ENCODE assay signal across 9 cellular contexts in genomic region chr1:92310185-92310597, GRCh38. TPM values are rescaled to one million over a fixed set of nuclear protein-coding genes. Genes with fewer than 3 reads are reported as not detected.
DNase-seq lines count a peak whose midpoint lies in the region; ATAC-seq and TF ChIP-seq lines count a peak whose summit lies in the region.
"Had no signal": no experiment of that assay in that cellular context is flagged by ENCODE, and none has a peak within 500 bp of the region (broad histone marks: within the 10 kb centered on the region; RNA-seq: fewer than 3 reads in every experiment).

No MANE protein-coding gene starts in this region.

- no peak overlapping the region for H3K4me3 ChIP-seq in AG04449 (ENCODE audit: low read depth, low read length)
- H3K4me3 ChIP-seq in lung, result no peak overlapping the region

- H3K4me1 ChIP-seq in lung (ENCODE audit: control insufficient read depth in 2 of 2, insufficient read depth in 2 of 2, low read length in 2 of 2), result no peaks in the 10 kb centered on the region

- H3K36me3 ChIP-seq in lung (ENCODE audit: control insufficient read depth in 2 of 2, insufficient read depth in 2 of 2, low read length in 2 of 2), result peaks cover 0 to 2% of the 10 kb centered on the region in 2 donors

- H3K27me3 Mint-ChIP-seq in MCF 10A (ENCODE audit: insufficient read depth, unreplicated experiment), result no peaks in the 10 kb centered on the region
- H3K27me3 Mint-ChIP-seq: central memory CD8-positive, alpha-beta T cell had no signal

- TF ChIP-seq CTCF in AG04449 (IDR thresholded peaks at IDR 0.05; ENCODE audit: insufficient read depth, low read length, missing control alignments) (peak; percentile 25), GM13977 (IDR thresholded peaks at IDR 0.05; ENCODE audit: extremely low read depth, insufficient read depth, missing control alignments) (peak; percentile 53), MCF 10A (IDR thresholded peaks at IDR 0.05; ENCODE audit: unreplicated experiment) (peak; percentile 63), lung (IDR thresholded peaks at IDR 0.05; ENCODE audit: control extremely low read depth, extremely low read depth) (peak; percentile 43)

- POLR2A ChIA-PET in AG04449 (lab: Yijun Ruan, JAX), result no interaction called here
- POLR2A ChIA-PET in MCF 10A (lab: Yijun Ruan, JAX), result interaction anchor here (0.8 to 1.0 kb wide), 5 partner anchors 11 to 808 kb away, joined by 3 read pairs; partner anchors contain the start of genes GLMN and RPAP2

- CTCF ChIA-PET in AG04449 (lab: Yijun Ruan, JAX), result interaction anchor here (0.7 to 5.8 kb wide), 35 partner anchors 9 to 524 kb away, joined by 3 to 41 read pairs (median 4); partner anchors contain the start of genes GLMN and RPAP2
- CTCF ChIA-PET in MCF 10A (lab: Yijun Ruan, JAX), result interaction anchor here (0.5 to 2.6 kb wide), 35 partner anchors 9 to 1511 kb away, joined by 3 to 14 read pairs (median 4); partner anchors contain the start of genes GLMN and RPAP2

- no peaks in the 10 kb centered on the region for H3K9me3 Mint-ChIP-seq in MCF 10A (ENCODE audit: unreplicated experiment)
- H3K9me3 Mint-ChIP-seq: central memory CD8-positive, alpha-beta T cell had no signal

- no peak overlapping the region for H3K4me3 Mint-ChIP-seq in MCF 10A (ENCODE audit: unreplicated experiment)
- H3K4me3 Mint-ChIP-seq: central memory CD8-positive, alpha-beta T cell had no signal

- BruUV-seq in MCF 10A (replicated peaks; lab: Mats Ljungman, UMichigan), result no TSS peak

- H3K27ac Mint-ChIP-seq in MCF 10A (ENCODE audit: low read depth, unreplicated experiment), result no peak overlapping the region

- H3K27me3 ChIP-seq in lung (ENCODE audit: control insufficient read depth, insufficient read depth), result no peaks in the 10 kb centered on the region

- DNase-seq in AG04449 (ENCODE audit: low read depth, low spot score) (no peak), GM13977 (ENCODE audit: low spot score) (peak; percentile 32), NCI-H2227 (lab: John Stamatoyannopoulos, UW; ENCODE audit: unreplicated experiment) (peak; percentile 35), MCF 10A (ENCODE audit: unreplicated experiment) (peak; percentile 37), lung (ENCODE audit: low spot score) (no peak)

- H3K27ac ChIP-seq in lung (ENCODE audit: low read depth in 1 of 2, low read length in 1 of 2), result no peak overlapping the region

- no peaks in the 10 kb centered on the region for H3K4me1 Mint-ChIP-seq in MCF 10A (ENCODE audit: insufficient read depth, unreplicated experiment)

- intact Hi-C loops in MCF 10A (cut with micrococcal nuclease), result loop anchor here (1.0 to 5.0 kb wide), 3 partner anchors 289 to 437 kb away; no protein-coding TSS in a partner anchor

- H3K9me3 ChIP-seq in lung (ENCODE audit: control insufficient read depth in 2 of 2, insufficient read depth in 1 of 2, low read length in 1 of 2), result no peaks in the 10 kb centered on the region

- H3K36me3 Mint-ChIP-seq in MCF 10A (ENCODE audit: insufficient read depth, unreplicated experiment), result peaks cover 73% of the 10 kb centered on the region

- ATAC-seq in lung (ENCODE audit: insufficient read depth, low FRiP score), result no peak
- ATAC-seq in HG02610 (IDR thresholded peaks at IDR 0.05; ENCODE audit: unreplicated experiment), result no peak
- no peak for ATAC-seq in HG02678 (IDR thresholded peaks at IDR 0.05; ENCODE audit: unreplicated experiment)
- no peak for ATAC-seq in GM21786 (IDR thresholded peaks at IDR 0.05; ENCODE audit: unreplicated experiment)

- in situ Hi-C loops in GM13977 (cut with MboI; ENCODE audit: low pct_unique_long_range_greater_than_20kb, low sequenced_read_pairs, unreplicated experiment), result no loop called here

RNA-seq across cellular contexts. Expression of gene RPAP2, which starts 11.3 kb away (rescaled TPM):
- total RNA-seq in MCF 10A (2022) (26.2 and 29.3 TPM in 2 replicates), lung (10 to 100 TPM; 14.4 to 24.5 TPM)
- 1 to 10 TPM; 5.0 to 6.5 TPM for polyA plus RNA-seq in lung

RNA-seq across cellular contexts. Expression of gene GLMN, which starts 11.4 kb away (rescaled TPM):
- total RNA-seq in MCF 10A (2022), result 8.6 and 10.1 TPM in 2 replicates
- 10 to 100 TPM in 1 of 2 donors, 1 to 10 TPM in 1; 5.6 to 13.4 TPM for total RNA-seq in lung
- 10 to 100 TPM in 1 of 2 donors, 1 to 10 TPM in 1; 3.9 to 20.6 TPM for polyA plus RNA-seq in lung

Comparison
In these comparisons a context has a peak if more than half of its experiments do, and no peak if none do; other contexts are left out.
1. DNase-seq: peak in GM13977 (single experiment), NCI-H2227 (single experiment) and MCF 10A (single experiment); none in AG04449 (single experiment) and lung (single experiment).
2. Peak in every context shown above with its lines, with median percentiles within 50 percentile points of each other: CTCF ChIP-seq.